ENCODE assay signal across 14 cellular contexts in genomic region chr5:35990941-35991592, GRCh38. TPM values are rescaled to one million over a fixed set of nuclear protein-coding genes. Genes with fewer than 3 reads are reported as not detected.
A peak's percentile ranks its signal among the peaks of the same experiment; 100 is the strongest.
DNase-seq lines count a peak whose midpoint lies in the region; TF ChIP-seq lines count a peak whose summit lies in the region.
"Had no signal": no experiment of that assay in that cellular context is flagged by ENCODE, and none has a peak within 500 bp of the region (broad histone marks: within the 10 kb centered on the region; RNA-seq: fewer than 3 reads in every experiment).

Gene UGT3A1 (minus strand): TSS chr5:35991390. CDS start chr5:35991240, 150 bp downstream.

- H3K27ac ChIP-seq in RWPE1 (no peak within 1 kb of the TSS), skeletal muscle tissue (ENCODE audit: low read depth, low read length) (peak within 1 kb of the TSS; percentile 76)
- H3K27ac ChIP-seq: ovary had no signal

- H3K27me3 ChIP-seq in iPS-15b (ENCODE audit: control insufficient read depth, insufficient read depth, low read length) (peaks cover 40% of the 10 kb centered on the region), skeletal muscle tissue (ENCODE audit: control insufficient read depth in 3 of 3, insufficient read depth in 3 of 3, low read length in 3 of 3) (no peaks in the 10 kb centered on the region)
- H3K27me3 ChIP-seq: ovary had no signal

- peak; percentile 44 to 74 (median 56) for DNase-seq in NCI-H1417 (lab: John Stamatoyannopoulos, UW)
- DNase-seq in NCI-H1417 treated with DMSO at 0.1 percent for 48 hours (lab: John Stamatoyannopoulos, UW): no peak
- DNase-seq in RWPE1 (ENCODE audit: low spot score): peak; percentile 5
- DNase-seq in stimulated activated CD4-positive, alpha-beta T cell treated with anti-CD3 and anti-CD28 coated beads, Interleukin-2, amount 100 ng/mL, for 48 hours: no peak
- DNase-seq in activated naive CD4-positive, alpha-beta T cell (lab: John Stamatoyannopoulos, UW): no peak
- DNase-seq in 8988T: no peak
- DNase-seq: activated CD4-positive, alpha-beta T cell treated with anti-CD3 and anti-CD28 coated beads, Interleukin-2, amount 50 U/mL, for 1 hour; effector CD8-positive, alpha-beta T cell; mammary epithelial cell; ovary; stimulated activated CD4-positive, alpha-beta T cell treated with anti-CD3 and anti-CD28 coated beads, Interleukin-1b, Interleukin-23, amount 100 ng/mL, for 48 hours; T-helper 1 cell had no signal

- no peak for TF ChIP-seq CTCF in RWPE1 (conservative IDR thresholded peaks at IDR 0.05; ENCODE audit: low read depth)

- H3K4me1 ChIP-seq in iPS-15b (ENCODE audit: control insufficient read depth, insufficient read depth, low read length) (peaks cover 4% of the 10 kb centered on the region), skeletal muscle tissue (ENCODE audit: control insufficient read depth in 3 of 3, insufficient read depth in 3 of 3, low read length in 3 of 3) (no peaks in the 10 kb centered on the region)

- H3K4me3 ChIP-seq in iPS-15b (ENCODE audit: low read depth, low read length) (peak within 1 kb of the TSS; percentile 79), skeletal muscle tissue (ENCODE audit: low read length in 3 of 3) (peak within 1 kb of the TSS; percentile 65 to 73 (median 72))
- H3K4me3 ChIP-seq: ovary had no signal

- H3K9me3 ChIP-seq in iPS-15b (ENCODE audit: control insufficient read depth, insufficient read depth, low read length) (no peaks in the 10 kb centered on the region), skeletal muscle tissue (ENCODE audit: control insufficient read depth in 3 of 3, low read length in 3 of 3) (no peaks in the 10 kb centered on the region)
- H3K9me3 ChIP-seq: ovary had no signal

- H3K36me3 ChIP-seq in iPS-15b (ENCODE audit: control insufficient read depth, insufficient read depth, low read length) (no peaks in the 10 kb centered on the region), skeletal muscle tissue (ENCODE audit: control insufficient read depth in 3 of 3, insufficient read depth in 3 of 3, low read length in 3 of 3) (no peaks in the 10 kb centered on the region)
- H3K36me3 ChIP-seq: ovary had no signal

- POLR2A ChIA-PET in RWPE1 (lab: Yijun Ruan, JAX; ENCODE audit: low non-redundant PET): no interaction called here

- CTCF ChIA-PET in RWPE1 (lab: Yijun Ruan, JAX): interaction anchor here (0.5 kb wide), 1 partner anchor 18 kb away, joined by 3 read pairs; no protein-coding TSS in a partner anchor

- peak within 1 kb of the TSS; percentile 65 for H3K9ac ChIP-seq in iPS-15b (ENCODE audit: low read depth, low read length)
- H3K9ac ChIP-seq in skeletal muscle tissue (ENCODE audit: low read depth in 1 of 3, low read length in 3 of 3): peak within 1 kb of the TSS; percentile 75 to 85 (median 81)

RNA-seq across cellular contexts. Expression of gene UGT3A1, which starts in this region (rescaled TPM):
- total RNA-seq in skeletal muscle tissue: 12.5 TPM
- total RNA-seq: mammary epithelial cell, ovary had no signal

Comparison
In these comparisons a context has a peak if more than half of its experiments do, and no peak if none do; other contexts are left out.
1. DNase-seq: peak in NCI-H1417 (3 of 3) and RWPE1 (single experiment); none in NCI-H1417 treated with DMSO at 0.1 percent for 48 hours (single experiment), stimulated activated CD4-positive, alpha-beta T cell treated with anti-CD3 and anti-CD28 coated beads, Interleukin-2, amount 100 ng/mL, for 48 hours (0 of 2), activated naive CD4-positive, alpha-beta T cell (0 of 4) and 8988T (single experiment).